In the genomic region with DNA sequence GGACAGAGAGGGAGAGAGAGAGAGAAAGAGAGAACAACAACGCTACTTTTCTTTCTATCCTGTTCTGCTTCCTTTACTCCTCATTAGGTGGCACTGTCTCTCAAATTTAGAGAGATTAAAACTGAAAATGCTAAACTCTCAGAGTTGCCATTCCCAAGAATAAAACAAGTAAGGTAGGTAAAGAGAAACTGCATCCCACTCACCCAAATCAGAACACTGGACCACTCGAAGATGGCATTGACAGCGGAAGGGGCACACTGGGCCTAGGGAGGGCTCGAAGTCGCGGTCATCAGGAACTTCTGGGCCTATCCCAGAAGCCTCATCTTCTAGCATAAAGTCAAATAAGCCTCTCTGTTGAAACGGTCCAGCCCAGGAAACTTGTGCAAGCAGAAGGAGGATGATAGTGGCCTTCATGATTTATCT, we compare ENCODE assay signal across 8 cellular contexts. TPM values are rescaled to one million over a fixed set of nuclear protein-coding genes. Genes with fewer than 3 reads are reported as not detected.
A peak's percentile ranks its signal among the peaks of the same experiment; 100 is the strongest.
DNase-seq lines count a peak whose midpoint lies in the region; ATAC-seq, FAIRE-seq and TF ChIP-seq lines count a peak whose summit lies in the region.
"Had no signal": no experiment of that assay in that cellular context is flagged by ENCODE, and none has a peak within 500 bp of the region (broad histone marks: within the 10 kb centered on the region; RNA-seq: fewer than 3 reads in every experiment).

No MANE protein-coding gene starts in this region.

- no peaks in the 10 kb centered on the region for H3K36me3 Mint-ChIP-seq in activated T-cell treated with anti-CD3 and anti-CD28 coated beads, Interleukin-2, amount 50 U/mL, for 24 hours (ENCODE audit: low read depth)
- H3K36me3 Mint-ChIP-seq in T-helper 2 cell treated with Interferon-gamma antibody and Interleukin-4, amounts not matched to agents 5 μg/mL and 100 μg/mL, for 36 hours (ENCODE audit: low read depth): no peaks in the 10 kb centered on the region

- H3K4me3 Mint-ChIP-seq in activated T-cell treated with anti-CD3 and anti-CD28 coated beads, Interleukin-2, amount 50 U/mL, for 24 hours: no peak overlapping the region
- H3K4me3 Mint-ChIP-seq in T-helper 2 cell treated with Interferon-gamma antibody and Interleukin-4, amounts not matched to agents 5 μg/mL and 100 μg/mL, for 36 hours: no peak overlapping the region
- H3K4me3 Mint-ChIP-seq: T-helper 1 cell treated with Interleukin-12 subunit alpha and Interleukin-12 subunit beta and Interleukin-4 antibody, amounts not matched to agents 30 μg/mL and 1 μg/mL, for 36 hours had no signal

- no peaks in the 10 kb centered on the region for H3K4me1 Mint-ChIP-seq in activated T-cell treated with anti-CD3 and anti-CD28 coated beads, Interleukin-2, amount 50 U/mL, for 24 hours (ENCODE audit: low read depth)
- no peaks in the 10 kb centered on the region for H3K4me1 Mint-ChIP-seq in T-helper 2 cell treated with Interferon-gamma antibody and Interleukin-4, amounts not matched to agents 5 μg/mL and 100 μg/mL, for 36 hours (ENCODE audit: low read depth)

- H3K4me1 ChIP-seq in left ventricle myocardium inferior (peaks cover 2% of the 10 kb centered on the region), small intestine (ENCODE audit: control insufficient read depth in 2 of 2, insufficient read depth in 1 of 2, low read depth in 1 of 2, low read length in 1 of 2) (no peaks in the 10 kb centered on the region)

- H3K36me3 ChIP-seq in left ventricle myocardium inferior: no peaks in the 10 kb centered on the region
- no peaks in the 10 kb centered on the region for H3K36me3 ChIP-seq in small intestine (ENCODE audit: control insufficient read depth in 2 of 2, insufficient read depth in 2 of 2, low read length in 2 of 2)

- intact Hi-C loops in left ventricle myocardium inferior (cut with micrococcal nuclease): no loop called here

- H3K27me3 Mint-ChIP-seq in activated T-cell treated with anti-CD3 and anti-CD28 coated beads, Interleukin-2, amount 50 U/mL, for 24 hours: no peaks in the 10 kb centered on the region
- H3K27me3 Mint-ChIP-seq in T-helper 2 cell treated with Interferon-gamma antibody and Interleukin-4, amounts not matched to agents 5 μg/mL and 100 μg/mL, for 36 hours (ENCODE audit: low read depth): no peaks in the 10 kb centered on the region

- 44 to 52% (median 47%) methylated on average over 7 of the region's 7 CpGs for WGBS in small intestine, 3 donors

- H3K27ac ChIP-seq in left ventricle myocardium inferior (replicated peaks): peak overlapping the region; percentile 85
- peak overlapping the region in 1 of 2 donors; percentile 18 for H3K27ac ChIP-seq in small intestine (ENCODE audit: low read depth in 1 of 2, low read length in 1 of 2)

- H3K4me3 ChIP-seq in HFF-Myc (replicated peaks; ENCODE audit: low read depth, low read length) (peak overlapping the region; percentile 52; the same call in 1 of the 2 replicates), left ventricle myocardium inferior (peak overlapping the region; percentile 56), small intestine (ENCODE audit: low read depth in 1 of 2, low read length in 2 of 2) (no peak overlapping the region)

- H3K27me3 ChIP-seq in left ventricle myocardium inferior (ENCODE audit: low read depth) (no peaks in the 10 kb centered on the region), small intestine (ENCODE audit: control insufficient read depth in 2 of 2, insufficient read depth in 2 of 2, low read length in 2 of 2) (no peaks in the 10 kb centered on the region)

- no peak for ATAC-seq in GM18519 (IDR thresholded peaks at IDR 0.05; ENCODE audit: low FRiP score, unreplicated experiment)

- FAIRE-seq in small intestine (lab: Jason Lieb, UNC): no peak

- DNase-seq in HFF-Myc (ENCODE audit: extremely low read depth, low read depth) (no peak), SK-N-DZ (ENCODE audit: low spot score) (peak; percentile 22), left ventricle myocardium inferior (no peak), small intestine (peak; percentile 31)
- DNase-seq in activated T-cell treated with anti-CD3 and anti-CD28 coated beads, Interleukin-2, amount 50 U/mL, for 24 hours: no peak
- no peak for DNase-seq in T-helper 2 cell treated with Interferon-gamma antibody and Interleukin-4, amounts not matched to agents 5 μg/mL and 100 μg/mL, for 36 hours (ENCODE audit: low spot score)

- H3K9me3 Mint-ChIP-seq in activated T-cell treated with anti-CD3 and anti-CD28 coated beads, Interleukin-2, amount 50 U/mL, for 24 hours: no peaks in the 10 kb centered on the region
- H3K9me3 Mint-ChIP-seq in T-helper 2 cell treated with Interferon-gamma antibody and Interleukin-4, amounts not matched to agents 5 μg/mL and 100 μg/mL, for 36 hours: no peaks in the 10 kb centered on the region
- H3K9me3 Mint-ChIP-seq: T-helper 1 cell treated with Interleukin-12 subunit alpha and Interleukin-12 subunit beta and Interleukin-4 antibody, amounts not matched to agents 30 μg/mL and 1 μg/mL, for 36 hours had no signal

- no peaks in the 10 kb centered on the region for H3K9me3 ChIP-seq in left ventricle myocardium inferior (replicated peaks)
- no peaks in the 10 kb centered on the region for H3K9me3 ChIP-seq in small intestine (ENCODE audit: control insufficient read depth, low read depth)

- H3K27ac Mint-ChIP-seq in activated T-cell treated with anti-CD3 and anti-CD28 coated beads, Interleukin-2, amount 50 U/mL, for 24 hours: no peak overlapping the region
- no peak overlapping the region for H3K27ac Mint-ChIP-seq in T-helper 2 cell treated with Interferon-gamma antibody and Interleukin-4, amounts not matched to agents 5 μg/mL and 100 μg/mL, for 36 hours
- H3K27ac Mint-ChIP-seq: T-helper 1 cell treated with Interleukin-12 subunit alpha and Interleukin-12 subunit beta and Interleukin-4 antibody, amounts not matched to agents 30 μg/mL and 1 μg/mL, for 36 hours had no signal

- peak; percentile 49 for TF ChIP-seq CTCF in HFF-Myc (IDR thresholded peaks at IDR 0.05; ENCODE audit: low read depth, low read length, missing control alignments)
- peak; percentile 47 for TF ChIP-seq CTCF in left ventricle myocardium inferior (IDR thresholded peaks at IDR 0.05; ENCODE audit: borderline replicate concordance)

RNA-seq across cellular contexts. Expression of a gene that starts 4.5 kb away (rescaled TPM):
- 1.4 and 2.9 TPM in 2 replicates for polyA plus RNA-seq in SK-N-DZ (2014; cell fraction: cytosol; rRNA removed)
- 0.38 TPM in 1 of 2 replicates, not detected in the other for polyA plus RNA-seq in SK-N-DZ (2014; cell fraction: nucleus; rRNA removed)
- 716 TPM for total RNA-seq in left ventricle myocardium inferior
- polyA plus RNA-seq in small intestine: 100 to 1,000 TPM in 1 of 3 donors, 10 to 100 TPM in 1, 1 to 10 TPM in 1; 8.1 to 390 (median 55.4) TPM

Comparison
In these comparisons a context has a peak if more than half of its experiments do, and no peak if none do; other contexts are left out.
1. DNase-seq: peak in SK-N-DZ (single experiment) and small intestine (single experiment); none in HFF-Myc (single experiment), left ventricle myocardium inferior (single experiment), activated T-cell treated with anti-CD3 and anti-CD28 coated beads, Interleukin-2, amount 50 U/mL, for 24 hours (single experiment) and T-helper 2 cell treated with Interferon-gamma antibody and Interleukin-4, amounts not matched to agents 5 μg/mL and 100 μg/mL, for 36 hours (single experiment).
2. H3K4me3 ChIP-seq: peak in HFF-Myc (single experiment) and left ventricle myocardium inferior (single experiment); none in small intestine (0 of 2).